ENCODE assay signal across 8 cellular contexts in genomic region chr12:9446883-9447761, GRCh38.
DNase-seq lines count a peak whose midpoint lies in the region; ATAC-seq, FAIRE-seq and TF ChIP-seq lines count a peak whose summit lies in the region.
"Not testable (repeated sequence)": the region's sequence is repeated elsewhere in the genome, so short reads cannot be mapped to it uniquely, and the experiment has no call there.

No MANE protein-coding gene starts in this region.

- H3K27ac Mint-ChIP-seq in activated CD4-positive, alpha-beta memory T cell treated with anti-CD3 and anti-CD28 coated beads, Interleukin-2, amount 10 ng/mL, durations not matched to agents 7 days and 5 days = peak overlapping the region; percentile 61

- H3K4me3 Mint-ChIP-seq in activated CD4-positive, alpha-beta memory T cell treated with anti-CD3 and anti-CD28 coated beads, Interleukin-2, amount 10 ng/mL, durations not matched to agents 7 days and 5 days = peak overlapping the region; percentile 97

- H3K27me3 ChIP-seq in duodenal mucosa (ENCODE audit: control insufficient read depth in 1 of 2, insufficient read depth in 2 of 2, low read length in 2 of 2) = not testable (repeated sequence)

- not testable (repeated sequence) for H3K27me3 Mint-ChIP-seq in activated CD4-positive, alpha-beta memory T cell treated with anti-CD3 and anti-CD28 coated beads, Interleukin-2, amount 10 ng/mL, durations not matched to agents 7 days and 5 days

- H3K4me1 ChIP-seq in duodenal mucosa (ENCODE audit: control insufficient read depth in 1 of 2, insufficient read depth in 2 of 2, low read length in 2 of 2); kidney (ENCODE audit: control insufficient read depth in 1 of 2, insufficient read depth in 1 of 2, low read depth in 1 of 2, low read length in 2 of 2): not testable (repeated sequence)

- not testable (repeated sequence) for DNase-seq in AG09309 (ENCODE audit: low read depth); Jurkat, Clone E6-1 (ENCODE audit: low read depth, low spot score); kidney; retinal pigment epithelial cell (ENCODE audit: low read depth)
- DNase-seq in activated CD4-positive, alpha-beta memory T cell treated with anti-CD3 and anti-CD28 coated beads, Interleukin-2, amount 10 ng/mL, durations not matched to agents 7 days and 5 days = peak; percentile 26

- TF ChIP-seq CTCF in AG09309 (IDR thresholded peaks at IDR 0.05; ENCODE audit: control insufficient read depth, insufficient read depth, low read depth, low read length, missing control alignments); kidney (IDR thresholded peaks at IDR 0.05; ENCODE audit: borderline replicate concordance, extremely low read depth, insufficient read depth); retinal pigment epithelial cell (conservative IDR thresholded peaks at IDR 0.05; ENCODE audit: low read depth, low read length): not testable (repeated sequence)

- H3K9me3 ChIP-seq in duodenal mucosa (ENCODE audit: control insufficient read depth in 1 of 2, low read length in 2 of 2); kidney (ENCODE audit: control insufficient read depth in 1 of 2, low read length in 2 of 2): not testable (repeated sequence)

- H3K4me3 ChIP-seq in AG09309 (ENCODE audit: control insufficient read depth, low read depth, low read length) = peak overlapping the region; percentile 66
- peak overlapping the region; percentile 63 for H3K4me3 ChIP-seq in Jurkat, Clone E6-1 (ENCODE audit: low read length)
- peak overlapping the region; percentile 78 to 79 for H3K4me3 ChIP-seq in duodenal mucosa (ENCODE audit: low read depth in 1 of 2, low read length in 2 of 2)
- H3K4me3 ChIP-seq in kidney (ENCODE audit: low read length in 2 of 2) = peak overlapping the region; percentile 50 to 72
- H3K4me3 ChIP-seq in retinal pigment epithelial cell (ENCODE audit: low read length) = peak overlapping the region; percentile 70

- not testable (repeated sequence) for FAIRE-seq in kidney (lab: Jason Lieb, UNC)

- H3K9ac ChIP-seq in duodenal mucosa (ENCODE audit: low read depth in 1 of 2, low read length in 2 of 2); kidney (ENCODE audit: low read length in 2 of 2): not testable (repeated sequence)

- not testable (repeated sequence) for H3K36me3 ChIP-seq in duodenal mucosa (ENCODE audit: control insufficient read depth in 1 of 2, insufficient read depth in 2 of 2, low read length in 2 of 2); kidney (ENCODE audit: control insufficient read depth in 1 of 2, insufficient read depth in 2 of 2, low read length in 2 of 2)

- H3K4me1 Mint-ChIP-seq in activated CD4-positive, alpha-beta memory T cell treated with anti-CD3 and anti-CD28 coated beads, Interleukin-2, amount 10 ng/mL, durations not matched to agents 7 days and 5 days = peaks cover 29% of the 10 kb centered on the region

- intact Hi-C loops in kidney (cut with DNase I) = not testable (repeated sequence)

- CTCF ChIA-PET in activated CD4-positive, alpha-beta memory T cell treated with anti-CD3 and anti-CD28 coated beads, Interleukin-2, amount 10 ng/mL, durations not matched to agents 7 days and 5 days (lab: Charles Lee) = not testable (repeated sequence)

- H3K36me3 Mint-ChIP-seq in activated CD4-positive, alpha-beta memory T cell treated with anti-CD3 and anti-CD28 coated beads, Interleukin-2, amount 10 ng/mL, durations not matched to agents 7 days and 5 days (ENCODE audit: low read depth) = peaks cover 15% of the 10 kb centered on the region

- H3K27ac ChIP-seq in duodenal mucosa (ENCODE audit: low read depth, low read length); kidney (ENCODE audit: low read depth in 2 of 2, low read length in 2 of 2): not testable (repeated sequence)

- ATAC-seq in GM19328 (IDR thresholded peaks at IDR 0.05; ENCODE audit: unreplicated experiment) = peak; percentile 7
- ATAC-seq in HG02798 (IDR thresholded peaks at IDR 0.05; ENCODE audit: poor library complexity, unreplicated experiment) = peak; percentile 28

- not testable (repeated sequence) for H3K9me3 Mint-ChIP-seq in activated CD4-positive, alpha-beta memory T cell treated with anti-CD3 and anti-CD28 coated beads, Interleukin-2, amount 10 ng/mL, durations not matched to agents 7 days and 5 days

- POLR2A ChIA-PET in activated CD4-positive, alpha-beta memory T cell treated with anti-CD3 and anti-CD28 coated beads, Interleukin-2, amount 10 ng/mL, durations not matched to agents 7 days and 5 days (lab: Charles Lee) = not testable (repeated sequence)
